In the genomic region with DNA sequence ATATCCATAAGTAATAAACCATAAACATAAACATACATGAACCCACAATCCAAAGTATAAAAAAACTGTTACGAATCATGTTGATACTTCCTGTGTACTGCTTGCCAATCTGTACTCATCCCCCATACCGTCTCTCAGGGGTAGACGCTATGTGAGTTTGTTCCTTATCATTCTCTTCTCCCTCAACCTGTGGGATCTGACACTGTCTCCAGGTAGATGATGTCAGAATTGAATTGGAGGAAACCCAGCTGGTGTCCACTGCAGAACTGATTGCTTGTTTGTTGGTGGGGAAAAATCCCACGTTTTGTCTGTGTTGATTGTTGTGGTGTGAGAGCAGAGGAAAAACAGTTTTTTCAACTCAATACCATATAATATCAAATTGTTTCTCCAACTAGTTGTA, we compare ENCODE assay signal across 38 cellular contexts. TPM values are rescaled to one million over a fixed set of nuclear protein-coding genes. Genes with fewer than 3 reads are reported as not detected.
"Had no signal": no experiment of that assay in that cellular context is flagged by ENCODE, and none has a peak within 500 bp of the region (broad histone marks: within the 10 kb centered on the region; RNA-seq: fewer than 3 reads in every experiment).

No MANE protein-coding gene starts in this region.

- FAIRE-seq: astrocyte, bronchial epithelial cell, endothelial cell of umbilical vein had no signal

- H3K4me1 Mint-ChIP-seq: activated T-helper 17 cell treated with anti-CD3 and anti-CD28 coated beads, Interleukin-2, amount 50 U/mL, for 72 hours; T-helper 17 cell had no signal

- DNase-seq: activated CD4-positive, alpha-beta memory T cell treated with anti-CD3 and anti-CD28 coated beads, Interleukin-2, amount 10 ng/mL, durations not matched to agents 7 days and 5 days; activated CD4-positive, alpha-beta T cell treated with anti-CD3 and anti-CD28 coated beads for 1 hour; activated CD4-positive, alpha-beta T cell treated with anti-CD3 and anti-CD28 coated beads for 4 hours; activated CD4-positive, alpha-beta T cell treated with anti-CD3 and anti-CD28 coated beads, Interleukin-2, amount 10 ng/mL, durations not matched to agents 7 days and 5 days; activated CD4-positive, alpha-beta T cell treated with anti-CD3 and anti-CD28 coated beads, Interleukin-2, amount 50 U/mL, for 4 hours; activated CD4-positive, CD25-positive, alpha-beta regulatory T cell; activated effector memory CD4-positive, alpha-beta T cell treated with Interleukin-2 at 50 U/mL for 16 hours; activated gamma-delta T cell treated with Interleukin-2 at 50 U/mL for 16 hours; activated naive CD4-positive, alpha-beta T cell treated with anti-CD3 and anti-CD28 coated beads, Interleukin-2, amount 50 U/mL, for 16 hours; activated naive CD4-positive, alpha-beta T cell treated with Interleukin-2 at 50 U/mL for 16 hours; activated T-cell treated with anti-CD3 and anti-CD28 coated beads, Interleukin-2, amount 50 U/mL, for 4 hours; amniotic stem cell; anterior cingulate cortex; brain microvascular endothelial cell; dorsolateral prefrontal cortex; effector memory CD4-positive, alpha-beta T cell; esophagus squamous epithelium; foreskin melanocyte; head of caudate nucleus; T-helper 1 cell; T-helper 17 cell; T1000; WERI-Rb-1 had no signal

- H3K27ac ChIP-seq: brain microvascular endothelial cell, coronary artery, dorsolateral prefrontal cortex, epithelial cell of prostate, esophagus squamous epithelium, WERI-Rb-1 had no signal

- H3K9me3 ChIP-seq: esophagus squamous epithelium had no signal

- H3K4me3 ChIP-seq: coronary artery, dorsolateral prefrontal cortex, esophagus squamous epithelium had no signal

- H3K36me3 ChIP-seq: brain microvascular endothelial cell, esophagus squamous epithelium, WERI-Rb-1 had no signal

- H3K36me3 Mint-ChIP-seq: activated naive CD8-positive, alpha-beta T cell had no signal

- H3K4me3 Mint-ChIP-seq: activated CD4-positive, alpha-beta memory T cell treated with anti-CD3 and anti-CD28 coated beads, Interleukin-2, amount 10 ng/mL, durations not matched to agents 7 days and 5 days; activated CD4-positive, alpha-beta T cell treated with anti-CD3 and anti-CD28 coated beads, Interleukin-2, amount 10 ng/mL, durations not matched to agents 7 days and 5 days; activated naive CD8-positive, alpha-beta T cell; activated T-cell treated with anti-CD3 and anti-CD28 coated beads, Interleukin-2, amount 50 U/mL, for 4 hours; activated T-helper 17 cell treated with anti-CD3 and anti-CD28 coated beads, Interleukin-2, amount 50 U/mL, for 72 hours; central memory CD8-positive, alpha-beta T cell; dendritic cell treated with granulocyte-macrophage colony-stimulating factor and Interleukin-4, amounts not matched to agents 40 ng/mL and 50 ng/mL, for 4 days; T-helper 17 cell; T-helper 2 cell treated with Interferon-gamma antibody and Interleukin-4, amounts not matched to agents 5 μg/mL and 100 μg/mL, for 36 hours had no signal

- H3K4me1 ChIP-seq: esophagus squamous epithelium had no signal

- H3K9me3 Mint-ChIP-seq: activated CD4-positive, alpha-beta memory T cell treated with anti-CD3 and anti-CD28 coated beads, Interleukin-2, amount 10 ng/mL, durations not matched to agents 7 days and 5 days; activated T-cell treated with anti-CD3 and anti-CD28 coated beads, Interleukin-2, amount 50 U/mL, for 4 hours; central memory CD8-positive, alpha-beta T cell had no signal

- H3K27me3 ChIP-seq: brain microvascular endothelial cell, dorsolateral prefrontal cortex, esophagus squamous epithelium had no signal

- H3K27ac Mint-ChIP-seq: activated CD4-positive, alpha-beta memory T cell treated with anti-CD3 and anti-CD28 coated beads, Interleukin-2, amount 10 ng/mL, durations not matched to agents 7 days and 5 days; activated CD4-positive, alpha-beta T cell treated with anti-CD3 and anti-CD28 coated beads, Interleukin-2, amount 10 ng/mL, durations not matched to agents 7 days and 5 days; activated naive CD8-positive, alpha-beta T cell; activated T-helper 17 cell treated with anti-CD3 and anti-CD28 coated beads, Interleukin-2, amount 50 U/mL, for 72 hours; dendritic cell treated with granulocyte-macrophage colony-stimulating factor and Interleukin-4, amounts not matched to agents 40 ng/mL and 50 ng/mL, for 4 days; T-helper 17 cell; T-helper 2 cell treated with Interferon-gamma antibody and Interleukin-4, amounts not matched to agents 5 μg/mL and 100 μg/mL, for 36 hours had no signal

- H3K27me3 Mint-ChIP-seq: activated CD4-positive, alpha-beta memory T cell treated with anti-CD3 and anti-CD28 coated beads, Interleukin-2, amount 10 ng/mL, durations not matched to agents 7 days and 5 days; activated CD4-positive, alpha-beta T cell treated with anti-CD3 and anti-CD28 coated beads, Interleukin-2, amount 10 ng/mL, durations not matched to agents 7 days and 5 days; activated naive CD8-positive, alpha-beta T cell; central memory CD8-positive, alpha-beta T cell; dendritic cell treated with granulocyte-macrophage colony-stimulating factor and Interleukin-4, amounts not matched to agents 40 ng/mL and 50 ng/mL, for 4 days; T-helper 17 cell had no signal

- ATAC-seq: activated T-cell treated with anti-CD3 and anti-CD28 coated beads, Interleukin-2, amount 50 U/mL, for 4 hours; activated T-helper 17 cell treated with anti-CD3 and anti-CD28 coated beads, Interleukin-2, amount 50 U/mL, for 72 hours; T-helper 17 cell had no signal

RNA-seq across cellular contexts. Expression of gene C12orf42, which starts 50.8 kb away (rescaled TPM):
- total RNA-seq: activated T-helper 17 cell treated with anti-CD3 and anti-CD28 coated beads, Interleukin-2, amount 50 U/mL, for 72 hours; astrocyte; bronchial epithelial cell; cardiac septum; endothelial cell of umbilical vein; esophagus squamous epithelium; fibroblast of lung; fibroblast of villous mesenchyme had no signal
- polyA plus RNA-seq: adipose tissue, endothelial cell of umbilical vein, esophagus, fibroblast of lung had no signal
